In the genomic region with DNA sequence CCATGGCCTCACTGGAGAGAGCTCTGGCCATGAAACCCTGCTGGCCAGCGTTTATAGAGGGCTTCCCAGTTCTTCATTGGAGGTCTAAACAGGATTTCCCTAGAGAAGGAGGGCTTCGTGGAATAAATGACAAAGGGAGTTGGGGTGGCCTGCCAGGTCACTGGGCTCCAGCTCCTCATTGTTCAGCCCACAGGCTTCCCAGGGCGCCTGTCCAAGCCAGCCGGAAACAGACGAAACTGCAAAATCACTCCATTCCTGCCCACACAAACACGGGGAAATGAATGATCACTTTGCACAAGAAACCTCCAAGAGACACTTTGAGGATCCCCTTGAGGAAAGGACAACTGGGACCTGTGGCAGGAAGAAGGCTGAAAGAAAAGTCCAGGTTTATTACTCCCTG, we compare ENCODE assay signal across 12 cellular contexts.
DNase-seq lines count a peak whose midpoint lies in the region; ATAC-seq, FAIRE-seq and TF ChIP-seq lines count a peak whose summit lies in the region.
"Had no signal": no experiment of that assay in that cellular context is flagged by ENCODE, and none has a peak within 500 bp of the region (broad histone marks: within the 10 kb centered on the region; RNA-seq: fewer than 3 reads in every experiment).

No MANE protein-coding gene starts in this region.

- ATAC-seq in WTC11 (no peak), upper lobe of left lung (ENCODE audit: low FRiP score in 2 of 2) (no peak), HepG2 (no peak)
- ATAC-seq: CD8-positive, alpha-beta T cell had no signal

- intact Hi-C loops in ovary (cut with DNase I) (loop anchor here in 3 of 4 donors (2.0 to 10.0 kb wide), 5 partner anchors 189 to 586 kb away; a partner anchor contains a TSS), HepG2 (cut with micrococcal nuclease; ENCODE audit: unreplicated experiment) (loop anchor here (10.0 kb wide), 1 partner anchor 324 kb away; a partner anchor contains a TSS)

- H3K4me1 Mint-ChIP-seq in WTC11, result peaks cover 16% of the 10 kb centered on the region
- H3K4me1 Mint-ChIP-seq in T-helper 2 cell treated with Interferon-gamma antibody and Interleukin-4, amounts not matched to agents 5 μg/mL and 100 μg/mL, for 36 hours (ENCODE audit: low read depth), result peaks cover 27% of the 10 kb centered on the region

- H3K36me3 Mint-ChIP-seq in WTC11, result peaks cover 20% of the 10 kb centered on the region
- peaks cover 33% of the 10 kb centered on the region for H3K36me3 Mint-ChIP-seq in T-helper 2 cell treated with Interferon-gamma antibody and Interleukin-4, amounts not matched to agents 5 μg/mL and 100 μg/mL, for 36 hours (ENCODE audit: low read depth)

- H3K27me3 Mint-ChIP-seq in WTC11 (ENCODE audit: low read depth), result no peaks in the 10 kb centered on the region
- no peaks in the 10 kb centered on the region for H3K27me3 Mint-ChIP-seq in T-helper 2 cell treated with Interferon-gamma antibody and Interleukin-4, amounts not matched to agents 5 μg/mL and 100 μg/mL, for 36 hours (ENCODE audit: low read depth)
- H3K27me3 Mint-ChIP-seq: naive B cell had no signal

- H3K4me1 ChIP-seq in ovary (ENCODE audit: insufficient read depth) (peaks cover 3% of the 10 kb centered on the region), upper lobe of left lung (peaks cover 6 to 19% (median 14%) of the 10 kb centered on the region in 4 donors), HepG2 (ENCODE audit: insufficient read depth, low read length) (no peaks in the 10 kb centered on the region)

- DNase-seq in C1 segment of cervical spinal cord (lab: John Stamatoyannopoulos, UW) (peak in 11 of 14 donors; percentile 13 to 51 (median 35)), WTC11 (ENCODE audit: low spot score) (no peak), fibroblast of pulmonary artery (ENCODE audit: low read depth) (peak; percentile 86), ovary (peak; percentile 48 to 72 (median 62)), upper lobe of left lung (no peak), HepG2 (ENCODE audit: low spot score) (no peak)
- DNase-seq in stimulated activated CD4-positive, alpha-beta T cell treated with anti-CD3 and anti-CD28 coated beads, Interleukin-4, amount 100 ng/mL, for 4 hours, result no peak
- DNase-seq in T-helper 2 cell treated with Interferon-gamma antibody and Interleukin-4, amounts not matched to agents 5 μg/mL and 100 μg/mL, for 36 hours (ENCODE audit: low spot score), result no peak
- DNase-seq: CD8-positive, alpha-beta T cell; naive B cell; NCI-H446 treated with DMSO at 0.1 percent for 48 hours; stimulated activated CD4-positive, alpha-beta T cell treated with anti-CD3 and anti-CD28 coated beads, Interleukin-2, amount 100 ng/mL, for 24 hours had no signal

- FAIRE-seq in HepG2 (lab: Jason Lieb, UNC), result no peak

- H3K9me3 Mint-ChIP-seq in WTC11, result no peaks in the 10 kb centered on the region
- no peaks in the 10 kb centered on the region for H3K9me3 Mint-ChIP-seq in T-helper 2 cell treated with Interferon-gamma antibody and Interleukin-4, amounts not matched to agents 5 μg/mL and 100 μg/mL, for 36 hours
- H3K9me3 Mint-ChIP-seq: CD8-positive, alpha-beta T cell; naive B cell had no signal

- BruUV-seq in HepG2 (replicated peaks; lab: Mats Ljungman, UMichigan), result no TSS peak

- H3K27me3 ChIP-seq in ovary, result no peaks in the 10 kb centered on the region
- no peaks in the 10 kb centered on the region for H3K27me3 ChIP-seq in upper lobe of left lung
- peaks cover 2 to 5% of the 10 kb centered on the region in 2 experiments; a peak in 1 of 5 replicates for H3K27me3 ChIP-seq in HepG2 (ENCODE audit: control insufficient read depth in 1 of 2, insufficient read depth in 2 of 2, low read length in 2 of 2)

- H3K27ac Mint-ChIP-seq in WTC11, result peak overlapping the region; percentile 69
- H3K27ac Mint-ChIP-seq in T-helper 2 cell treated with Interferon-gamma antibody and Interleukin-4, amounts not matched to agents 5 μg/mL and 100 μg/mL, for 36 hours, result no peak overlapping the region
- H3K27ac Mint-ChIP-seq: CD8-positive, alpha-beta T cell had no signal

- H3K9me3 ChIP-seq in ovary, result no peaks in the 10 kb centered on the region
- no peaks in the 10 kb centered on the region for H3K9me3 ChIP-seq in upper lobe of left lung
- H3K9me3 ChIP-seq in HepG2 (ENCODE audit: low read length), result no peaks in the 10 kb centered on the region

- no peak overlapping the region for H3K4me3 Mint-ChIP-seq in WTC11
- no peak overlapping the region for H3K4me3 Mint-ChIP-seq in T-helper 2 cell treated with Interferon-gamma antibody and Interleukin-4, amounts not matched to agents 5 μg/mL and 100 μg/mL, for 36 hours
- H3K4me3 Mint-ChIP-seq: CD8-positive, alpha-beta T cell had no signal

- no peak overlapping the region for H3K9ac ChIP-seq in HepG2 (ENCODE audit: insufficient read depth, low read depth, low read length)

- H3K27ac ChIP-seq in ovary (peak overlapping the region in 1 of 2 donors; percentile 43), upper lobe of left lung (peak overlapping the region in 1 of 4 donors; percentile 2), HepG2 (ENCODE audit: extremely low read length, insufficient read depth, low read length) (no peak overlapping the region)

- H2AFZ ChIP-seq in HepG2 (ENCODE audit: low read length), result no peak overlapping the region

- no peak overlapping the region for H3K4me2 ChIP-seq in HepG2 (ENCODE audit: low read depth, low read length)

- H4K20me1 ChIP-seq in HepG2 (ENCODE audit: insufficient read depth, low read length), result no peaks in the 10 kb centered on the region

- CTCF ChIA-PET in WTC11 (lab: Charles Lee) (interaction anchor here (2.2 to 2.5 kb wide), 3 partner anchors 38 to 356 kb away, joined by 14 to 18 read pairs (median 14); no protein-coding TSS in a partner anchor), HepG2 (lab: Yijun Ruan, JAX; ENCODE audit: low intra/inter-chr PET ratio, low total read pairs) (no interaction called here)

- TF ChIP-seq POLR2A in ovary (IDR thresholded peaks at IDR 0.05) (no peak), upper lobe of left lung (IDR thresholded peaks at IDR 0.05) (no peak), HepG2 (IDR thresholded peaks at IDR 0.05; ENCODE audit: insufficient read depth in 1 of 2, low read depth in 2 of 2, low read length in 2 of 2) (no peak)

- TF ChIP-seq EP300 in ovary (IDR thresholded peaks at IDR 0.05) (no peak), upper lobe of left lung (IDR thresholded peaks at IDR 0.05) (no peak), HepG2 (IDR thresholded peaks at IDR 0.05; ENCODE audit: low read depth in 2 of 2, low read length in 2 of 2) (no peak), HepG2 (CRISPR knock-in tag; IDR thresholded peaks at IDR 0.05; ENCODE audit: borderline replicate concordance) (no peak)

- H3K36me3 ChIP-seq in ovary, result no peaks in the 10 kb centered on the region
- H3K36me3 ChIP-seq in upper lobe of left lung, result no peaks in the 10 kb centered on the region
- H3K36me3 ChIP-seq in HepG2 (replicated peaks in 1 of 2; ENCODE audit: control insufficient read depth in 1 of 2, insufficient read depth in 2 of 2, low read length in 2 of 2), result no peaks in the 10 kb centered on the region

- TF ChIP-seq RAD21 in HepG2 (CRISPR knock-in tag; IDR thresholded peaks at IDR 0.05), result no peak

- in situ Hi-C loops in HepG2 (cut with HindIII; ENCODE audit: extremely low pct_ligation_motif_present, low pct_unique_long_range_greater_than_20kb), result loop anchor here (25.0 kb wide), 2 partner anchors 369 to 994 kb away; no protein-coding TSS in a partner anchor

- WGBS in ovary, 3 donors, result 3 to 6% (median 6%) methylated on average over 6 of the region's 6 CpGs
- 20 to 23% methylated on average over 6 of the region's 6 CpGs for WGBS in upper lobe of left lung, 2 donors
- WGBS in HepG2 (ENCODE audit: low lambda C conversion rate), result 44% methylated on average over 6 of the region's 6 CpGs

- POLR2A ChIA-PET in WTC11 (lab: Charles Lee) (interaction anchor here (2.3 kb wide), 1 partner anchor 190 kb away, joined by 6 read pairs; a partner anchor contains a TSS), HepG2 (lab: Yijun Ruan, JAX) (no interaction called here)

- no peak for TF ChIP-seq CTCF in WTC11 (IDR thresholded peaks at IDR 0.05)
- no peak for TF ChIP-seq CTCF in fibroblast of pulmonary artery (IDR thresholded peaks at IDR 0.05; ENCODE audit: low read length, missing control alignments)
- TF ChIP-seq CTCF in ovary (IDR thresholded peaks at IDR 0.05), result no peak
- TF ChIP-seq CTCF in upper lobe of left lung (IDR thresholded peaks at IDR 0.05), result no peak
- no peak for TF ChIP-seq CTCF in HepG2 (CRISPR knock-in tag; IDR thresholded peaks at IDR 0.05)

- no peak overlapping the region for H3K4me3 ChIP-seq in fibroblast of pulmonary artery (replicated peaks; ENCODE audit: low read depth, low read length)
- H3K4me3 ChIP-seq in ovary, result no peak overlapping the region
- H3K4me3 ChIP-seq in upper lobe of left lung, result no peak overlapping the region
- no peak overlapping the region for H3K4me3 ChIP-seq in HepG2 (replicated peaks in 1 of 3; ENCODE audit: insufficient read depth in 1 of 3, low read depth in 2 of 3, low read length in 3 of 3)

- no peaks in the 10 kb centered on the region for H3K79me2 ChIP-seq in HepG2 (ENCODE audit: insufficient read depth, low read length)

TF ChIP-seq in WTC11, 78 proteins besides CTCF, POLR2A, EP300 and RAD21 (continues in another document):
- TF ChIP-seq CREB1 (CRISPR knock-in tag; IDR thresholded peaks at IDR 0.05) (no peak), FOXJ3 (CRISPR knock-in tag; IDR thresholded peaks at IDR 0.05; ENCODE audit: borderline replicate concordance) (no peak), CREM (CRISPR knock-in tag; IDR thresholded peaks at IDR 0.05) (no peak)
- TF ChIP-seq, protein P1, sequence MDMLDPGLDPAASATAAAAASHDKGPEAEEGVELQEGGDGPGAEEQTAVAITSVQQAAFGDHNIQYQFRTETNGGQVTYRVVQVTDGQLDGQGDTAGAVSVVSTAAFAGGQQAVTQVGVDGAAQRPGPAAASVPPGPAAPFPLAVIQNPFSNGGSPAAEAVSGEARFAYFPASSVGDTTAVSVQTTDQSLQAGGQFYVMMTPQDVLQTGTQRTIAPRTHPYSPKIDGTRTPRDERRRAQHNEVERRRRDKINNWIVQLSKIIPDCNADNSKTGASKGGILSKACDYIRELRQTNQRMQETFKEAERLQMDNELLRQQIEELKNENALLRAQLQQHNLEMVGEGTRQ (CRISPR knock-in tag; IDR thresholded peaks at IDR 0.05), result no peak

TF ChIP-seq in HepG2, 621 proteins besides CTCF, POLR2A, EP300 and RAD21 (continues in another document):
- TF ChIP-seq ZNF33A (CRISPR knock-in tag; IDR thresholded peaks at IDR 0.05; ENCODE audit: borderline replicate concordance) (no peak), GTF2F1 (IDR thresholded peaks at IDR 0.05; ENCODE audit: low read length) (no peak), ZNF121 (CRISPR knock-in tag; IDR thresholded peaks at IDR 0.05) (no peak), ZNF772 (CRISPR knock-in tag; IDR thresholded peaks at IDR 0.05) (no peak)
- TF ChIP-seq, protein P2, sequence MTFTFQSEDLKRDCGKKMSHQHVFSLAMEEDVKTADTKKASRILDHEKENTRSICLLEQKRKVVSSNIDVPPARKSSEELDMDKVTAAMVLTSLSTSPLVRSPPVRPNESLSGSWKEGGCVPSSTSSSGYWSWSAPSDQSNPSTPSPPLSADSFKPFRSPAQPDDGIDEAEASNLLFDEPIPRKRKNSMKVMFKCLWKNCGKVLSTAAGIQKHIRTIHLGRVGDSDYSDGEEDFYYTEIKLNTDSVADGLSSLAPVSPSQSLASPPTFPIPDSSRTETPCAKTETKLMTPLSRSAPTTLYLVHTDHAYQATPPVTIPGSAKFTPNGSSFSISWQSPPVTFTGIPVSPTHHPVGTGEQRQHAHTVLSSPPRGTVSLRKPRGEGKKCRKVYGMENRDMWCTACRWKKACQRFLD (CRISPR knock-in tag; IDR thresholded peaks at IDR 0.05; ENCODE audit: borderline replicate concordance), result no peak

Comparison
In these comparisons a context has a peak if more than half of its experiments do, and no peak if none do; other contexts are left out.
1. DNase-seq: peak in C1 segment of cervical spinal cord (11 of 14), fibroblast of pulmonary artery (single experiment) and ovary (5 of 5); none in WTC11 (single experiment), upper lobe of left lung (0 of 2), HepG2 (single experiment), stimulated activated CD4-positive, alpha-beta T cell treated with anti-CD3 and anti-CD28 coated beads, Interleukin-4, amount 100 ng/mL, for 4 hours (0 of 2) and T-helper 2 cell treated with Interferon-gamma antibody and Interleukin-4, amounts not matched to agents 5 μg/mL and 100 μg/mL, for 36 hours (single experiment).